Comparison of ENCODE assay signal across 2 cellular contexts in genomic region chr3:58045084-58045483, GRCh38.
TF ChIP-seq lines count a peak whose summit lies in the region.

No MANE protein-coding gene starts in this region.

TF ChIP-seq in SK-N-SH, 30 proteins besides CTCF, POLR2A, EP300 and RAD21 (continued from another document):
- TF ChIP-seq NRF1 (IDR thresholded peaks at IDR 0.05; ENCODE audit: low read depth, low read length) (no peak), USF2 (IDR thresholded peaks at IDR 0.05; ENCODE audit: borderline replicate concordance, low read depth, low read length) (no peak), FOXJ3 (CRISPR knock-in tag; IDR thresholded peaks at IDR 0.05) (no peak), YY1 (IDR thresholded peaks at IDR 0.05; ENCODE audit: low read depth) (no peak), FOSL2 (IDR thresholded peaks at IDR 0.05; ENCODE audit: borderline replicate concordance, low read depth) (no peak), JUND (IDR thresholded peaks at IDR 0.05) (no peak), MXI1 (IDR thresholded peaks at IDR 0.05; ENCODE audit: low read depth, low read length) (no peak), NFIC (IDR thresholded peaks at IDR 0.05; ENCODE audit: borderline replicate concordance) (no peak), MAX (IDR thresholded peaks at IDR 0.05; ENCODE audit: low read depth) (no peak), RFX5 (IDR thresholded peaks at IDR 0.05; ENCODE audit: low read length) (no peak), SMC3 (IDR thresholded peaks at IDR 0.05; ENCODE audit: low read depth, low read length) (no peak), CHD2 (IDR thresholded peaks at IDR 0.05; ENCODE audit: low read length, partially characterized antibody) (no peak)

TF ChIP-seq in SK-N-SH treated with all-trans-retinoic acid at 6 μM for 48 hours, 23 proteins besides CTCF, POLR2A, EP300 and RAD21 (continued from another document):
- no peak for TF ChIP-seq TSHZ2 (CRISPR knock-in tag; IDR thresholded peaks at IDR 0.05)
- TF ChIP-seq PATZ1 (CRISPR knock-in tag; IDR thresholded peaks at IDR 0.05; ENCODE audit: borderline replicate concordance): no peak
- no peak for TF ChIP-seq ZFP3 (CRISPR knock-in tag; IDR thresholded peaks at IDR 0.05)
- no peak for TF ChIP-seq POU6F1 (CRISPR knock-in tag; IDR thresholded peaks at IDR 0.05; ENCODE audit: borderline replicate concordance, low read depth)
- TF ChIP-seq CREB5 (CRISPR knock-in tag; IDR thresholded peaks at IDR 0.05; ENCODE audit: low read depth): no peak
- TF ChIP-seq ZNF565 (CRISPR knock-in tag; conservative IDR thresholded peaks at IDR 0.05; ENCODE audit: low read depth): no peak
- TF ChIP-seq TOX (CRISPR knock-in tag; IDR thresholded peaks at IDR 0.05; ENCODE audit: borderline replicate concordance): no peak
- TF ChIP-seq SNAI2 (CRISPR knock-in tag; IDR thresholded peaks at IDR 0.05): no peak
- no peak for TF ChIP-seq ARNTL (CRISPR knock-in tag; IDR thresholded peaks at IDR 0.05; ENCODE audit: borderline replicate concordance, low read depth)
- TF ChIP-seq ZNF8 (CRISPR knock-in tag; IDR thresholded peaks at IDR 0.05): no peak
- TF ChIP-seq TCF4 (CRISPR knock-in tag; IDR thresholded peaks at IDR 0.05; ENCODE audit: borderline replicate concordance): no peak
- no peak for TF ChIP-seq CSRNP3 (CRISPR knock-in tag; IDR thresholded peaks at IDR 0.05)
- no peak for TF ChIP-seq ZFP30 (CRISPR knock-in tag; IDR thresholded peaks at IDR 0.05)
- no peak for TF ChIP-seq ZC3H10 (CRISPR knock-in tag; IDR thresholded peaks at IDR 0.05)
- TF ChIP-seq GLIS3 (CRISPR knock-in tag; IDR thresholded peaks at IDR 0.05): no peak
TF ChIP-seq in SK-N-SH treated with all-trans-retinoic acid at 6 μM for 48 hours: peak in this region for 0.
